21 cellular contexts compared by ENCODE assay signal in genomic region chr11:24755260-24755839, GRCh38.
DNase-seq lines count a peak whose midpoint lies in the region; ATAC-seq and TF ChIP-seq lines count a peak whose summit lies in the region.
"Had no signal": no experiment of that assay in that cellular context is flagged by ENCODE, and none has a peak within 500 bp of the region (broad histone marks: within the 10 kb centered on the region; RNA-seq: fewer than 3 reads in every experiment).

No MANE protein-coding gene starts in this region.

- H3K9me3 Mint-ChIP-seq in mesothelial cell of epicardium = peaks cover 7% of the 10 kb centered on the region

- peaks cover 23% of the 10 kb centered on the region for H3K4me1 Mint-ChIP-seq in mesothelial cell of epicardium

- TF ChIP-seq EP300 in Ishikawa (IDR thresholded peaks at IDR 0.05; ENCODE audit: borderline replicate concordance) = no peak

- H3K27me3 Mint-ChIP-seq in mesothelial cell of epicardium (ENCODE audit: low read depth) = no peaks in the 10 kb centered on the region

- no peak for TF ChIP-seq RAD21 in Ishikawa (IDR thresholded peaks at IDR 0.05; ENCODE audit: low read depth)

- H3K27ac Mint-ChIP-seq in mesothelial cell of epicardium = peak overlapping the region; percentile 73

- no peak overlapping the region for H3K4me3 Mint-ChIP-seq in mesothelial cell of epicardium

- ATAC-seq in esophagus mucosa = peak; percentile 56

- peak; percentile 6 for DNase-seq in ELF-1 (ENCODE audit: low read depth, low spot score)
- no peak for DNase-seq in mesothelial cell of epicardium (ENCODE audit: low spot score in 2 of 2, unreplicated experiment in 2 of 2)
- DNase-seq in COR-L47 (lab: John Stamatoyannopoulos, UW) = no peak
- DNase-seq in NCI-H510A (lab: John Stamatoyannopoulos, UW) = no peak
- DNase-seq in NCI-H2171 (lab: John Stamatoyannopoulos, UW) = no peak
- DNase-seq in nucleus accumbens (lab: John Stamatoyannopoulos, UW) = no peak
- DNase-seq: C1 segment of cervical spinal cord, DMS 273 treated with DMSO at 0.1 percent for 48 hours, GF-D8, NCI-H1048, NCI-H1436, NCI-H1930, NCI-H2171 treated with DMSO at 0.1 percent for 48 hours, NCI-H510A treated with DMSO at 0.1 percent for 48 hours, NCI-H774, OCI-M1, RPMI8226, SHP77 treated with DMSO at 0.1 percent for 48 hours, SK-N-SH had no signal

- H3K36me3 Mint-ChIP-seq in mesothelial cell of epicardium = no peaks in the 10 kb centered on the region

- no peak for TF ChIP-seq CTCF in mesothelial cell of epicardium (IDR thresholded peaks at IDR 0.05; ENCODE audit: unreplicated experiment)

TF ChIP-seq in Ishikawa, 13 proteins besides CTCF, POLR2A, EP300 and RAD21:
- TF ChIP-seq FOXM1 (IDR thresholded peaks at IDR 0.05; ENCODE audit: borderline replicate concordance, low read depth) (no peak), TEAD4 (IDR thresholded peaks at IDR 0.05) (peak; percentile 47; the same call in 1 of the 2 replicates)
TF ChIP-seq in Ishikawa: peak in this region for 1.
